12 cellular contexts compared by ENCODE assay signal in genomic region chr5:14146725-14147124, GRCh38. TPM values are rescaled to one million over a fixed set of nuclear protein-coding genes. Genes with fewer than 3 reads are reported as not detected.
A peak's percentile ranks its signal among the peaks of the same experiment; 100 is the strongest.
DNase-seq lines count a peak whose midpoint lies in the region; ATAC-seq, FAIRE-seq and TF ChIP-seq lines count a peak whose summit lies in the region.
"Had no signal": no experiment of that assay in that cellular context is flagged by ENCODE, and none has a peak within 500 bp of the region (broad histone marks: within the 10 kb centered on the region; RNA-seq: fewer than 3 reads in every experiment).

No MANE protein-coding gene starts in this region.

- ATAC-seq in HepG2 (no peak), right lobe of liver (no peak), aorta (ENCODE audit: low FRiP score) (no peak), GM18909 (IDR thresholded peaks at IDR 0.05; ENCODE audit: poor library complexity, unreplicated experiment) (no peak)
- no peak for ATAC-seq in stimulated activated naive CD8-positive, alpha-beta T cell treated with anti-CD3 and anti-CD28 coated beads, Interleukin-15, amount 100 ng/mL, for 72 hours
- ATAC-seq: HCT116 had no signal

- H3K4me1 ChIP-seq in HepG2 (ENCODE audit: insufficient read depth, low read length) = peaks cover 65% of the 10 kb centered on the region
- peaks cover 0 to 47% (median 21%) of the 10 kb centered on the region in 4 donors for H3K4me1 ChIP-seq in right lobe of liver
- peaks cover 18 to 56% of the 10 kb centered on the region in 2 donors for H3K4me1 ChIP-seq in muscle layer of duodenum (ENCODE audit: control insufficient read depth in 1 of 2, insufficient read depth in 2 of 2, low read length in 2 of 2)
- H3K4me1 ChIP-seq in aorta (ENCODE audit: control insufficient read depth in 1 of 2, insufficient read depth in 2 of 2, low read length in 2 of 2) = peaks cover 0 to 12% of the 10 kb centered on the region in 2 donors

- peak overlapping the region; percentile 13; the same call in 1 of the 2 replicates for H3K9ac ChIP-seq in HepG2 (ENCODE audit: insufficient read depth, low read depth, low read length)

- H3K27me3 ChIP-seq in HepG2 (ENCODE audit: control insufficient read depth in 1 of 2, insufficient read depth in 2 of 2, low read length in 2 of 2) = no peaks in the 10 kb centered on the region; a peak in 1 of 5 replicates
- no peaks in the 10 kb centered on the region for H3K27me3 ChIP-seq in right lobe of liver
- H3K27me3 ChIP-seq in muscle layer of duodenum (ENCODE audit: low read depth, low read length) = no peaks in the 10 kb centered on the region
- H3K27me3 ChIP-seq in aorta (ENCODE audit: control insufficient read depth in 1 of 2, insufficient read depth in 2 of 2, low read length in 1 of 2) = no peaks in the 10 kb centered on the region

- H3K4me3 ChIP-seq in HepG2 (replicated peaks in 1 of 3; ENCODE audit: insufficient read depth in 1 of 3, low read depth in 2 of 3, low read length in 3 of 3) (peak overlapping the region in 1 of 3 experiments; percentile 30; a peak in 2 of 6 replicates), right lobe of liver (no peak overlapping the region), muscle layer of duodenum (ENCODE audit: low read depth in 1 of 2, low read length in 2 of 2) (peak overlapping the region; percentile 78 to 91), aorta (ENCODE audit: low read length in 2 of 2) (no peak overlapping the region)

- no peak for TF ChIP-seq RAD21 in HepG2 (CRISPR knock-in tag; IDR thresholded peaks at IDR 0.05)

- TF ChIP-seq POLR2A in HepG2 (IDR thresholded peaks at IDR 0.05; ENCODE audit: insufficient read depth in 1 of 2, low read depth in 2 of 2, low read length in 2 of 2) (no peak), right lobe of liver (IDR thresholded peaks at IDR 0.05) (no peak)

- peaks cover 4% of the 10 kb centered on the region for H3K36me3 Mint-ChIP-seq in MCF 10A (ENCODE audit: insufficient read depth, unreplicated experiment)

- peak overlapping the region; percentile 90 for H3K4me2 ChIP-seq in HepG2 (ENCODE audit: low read depth, low read length)

- H3K4me3 Mint-ChIP-seq in MCF 10A (ENCODE audit: unreplicated experiment) = peak overlapping the region; percentile 89
- no peak overlapping the region for H3K4me3 Mint-ChIP-seq in stimulated activated naive CD8-positive, alpha-beta T cell treated with anti-CD3 and anti-CD28 coated beads, Interleukin-15, amount 100 ng/mL, for 72 hours

- peaks cover 58% of the 10 kb centered on the region for H4K20me1 ChIP-seq in HepG2 (ENCODE audit: insufficient read depth, low read length)

- intact Hi-C loops in HepG2 (cut with micrococcal nuclease; ENCODE audit: unreplicated experiment) = loop anchor here (5.0 to 10.0 kb wide), 2 partner anchors 36 to 518 kb away; partner anchors contain the start of gene OTULIN
- intact Hi-C loops in right lobe of liver (cut with DNase I) = no loop called here
- intact Hi-C loops in MCF 10A (cut with micrococcal nuclease) = no loop called here
- intact Hi-C loops in aorta (cut with DNase I) = no loop called here

- H3K36me3 ChIP-seq in HepG2 (replicated peaks in 1 of 2; ENCODE audit: control insufficient read depth in 1 of 2, insufficient read depth in 2 of 2, low read length in 2 of 2) = no peaks in the 10 kb centered on the region
- no peaks in the 10 kb centered on the region for H3K36me3 ChIP-seq in right lobe of liver
- H3K36me3 ChIP-seq in muscle layer of duodenum (ENCODE audit: control insufficient read depth in 1 of 2, insufficient read depth in 2 of 2, low read length in 2 of 2) = peaks cover 0 to 7% of the 10 kb centered on the region in 2 donors
- H3K36me3 ChIP-seq in aorta (ENCODE audit: control insufficient read depth in 1 of 2, insufficient read depth in 2 of 2, low read length in 1 of 2) = no peaks in the 10 kb centered on the region

- in situ Hi-C loops in HepG2 (cut with HindIII; ENCODE audit: extremely low pct_ligation_motif_present, low pct_unique_long_range_greater_than_20kb) = loop anchor here (10.0 kb wide), 1 partner anchor 118 kb away; no protein-coding TSS in a partner anchor

- WGBS in HepG2 (ENCODE audit: low lambda C conversion rate) = 61% methylated on average over 3 of the region's 3 CpGs
- WGBS in right lobe of liver (ENCODE audit: insufficient coverage, low coverage, low lambda C conversion rate, missing lambda C conversion rate) = 61% methylated on average over 3 of the region's 3 CpGs
- WGBS in aorta, 2 donors = 41 to 49% methylated on average over 3 of the region's 3 CpGs

- no peak overlapping the region for H2AFZ ChIP-seq in HepG2 (ENCODE audit: low read length)

- peaks cover 76% of the 10 kb centered on the region for H3K79me2 ChIP-seq in HepG2 (ENCODE audit: insufficient read depth, low read length)

- H3K4me1 Mint-ChIP-seq in MCF 10A (ENCODE audit: insufficient read depth, unreplicated experiment) = peaks cover 43% of the 10 kb centered on the region
- H3K4me1 Mint-ChIP-seq in stimulated activated naive CD8-positive, alpha-beta T cell treated with anti-CD3 and anti-CD28 coated beads, Interleukin-15, amount 100 ng/mL, for 72 hours = peaks cover 7% of the 10 kb centered on the region

- CTCF ChIA-PET in HepG2 (lab: Yijun Ruan, JAX; ENCODE audit: low intra/inter-chr PET ratio, low total read pairs) = no interaction called here
- CTCF ChIA-PET in MCF 10A (lab: Yijun Ruan, JAX) = interaction anchor here (0.5 to 1.7 kb wide), 5 partner anchors 10 to 124 kb away, joined by 3 to 9 read pairs (median 5); no protein-coding TSS in a partner anchor

- TF ChIP-seq CTCF in HepG2 (CRISPR knock-in tag; IDR thresholded peaks at IDR 0.05) (no peak), right lobe of liver (IDR thresholded peaks at IDR 0.05) (no peak), MCF 10A (IDR thresholded peaks at IDR 0.05; ENCODE audit: unreplicated experiment) (no peak)

- H3K27ac ChIP-seq in HepG2 (ENCODE audit: extremely low read length, insufficient read depth, low read length) (no peak overlapping the region), right lobe of liver (peak overlapping the region in 1 of 3 donors; percentile 18), muscle layer of duodenum (ENCODE audit: low read length) (peak overlapping the region; percentile 68), aorta (ENCODE audit: low read depth in 1 of 2, low read length in 2 of 2) (peak overlapping the region; percentile 2 to 7)

- no peaks in the 10 kb centered on the region for H3K9me3 ChIP-seq in HepG2 (ENCODE audit: low read length)
- no peaks in the 10 kb centered on the region for H3K9me3 ChIP-seq in right lobe of liver
- no peaks in the 10 kb centered on the region for H3K9me3 ChIP-seq in muscle layer of duodenum (ENCODE audit: control insufficient read depth in 1 of 2, low read length in 2 of 2)
- no peaks in the 10 kb centered on the region for H3K9me3 ChIP-seq in aorta (ENCODE audit: control insufficient read depth, low read length)

- H3K27ac Mint-ChIP-seq in MCF 10A (ENCODE audit: low read depth, unreplicated experiment) = peak overlapping the region; percentile 83
- no peak overlapping the region for H3K27ac Mint-ChIP-seq in stimulated activated naive CD8-positive, alpha-beta T cell treated with anti-CD3 and anti-CD28 coated beads, Interleukin-15, amount 100 ng/mL, for 72 hours

- BruUV-seq in HepG2 (replicated peaks; lab: Mats Ljungman, UMichigan) (no TSS peak), MCF 10A (replicated peaks; lab: Mats Ljungman, UMichigan) (no TSS peak)

- POLR2A ChIA-PET in HepG2 (lab: Yijun Ruan, JAX) = no interaction called here
- POLR2A ChIA-PET in MCF 10A (lab: Yijun Ruan, JAX) = interaction anchor here (1.6 to 10.4 kb wide), 6 partner anchors 10 to 121 kb away, joined by 8 to 128 read pairs (median 16); no protein-coding TSS in a partner anchor

- TF ChIP-seq EP300 in HepG2 (IDR thresholded peaks at IDR 0.05; ENCODE audit: low read depth in 2 of 2, low read length in 2 of 2) = no peak
- no peak for TF ChIP-seq EP300 in HepG2 (CRISPR knock-in tag; IDR thresholded peaks at IDR 0.05; ENCODE audit: borderline replicate concordance)

- H3K9me3 Mint-ChIP-seq in MCF 10A (ENCODE audit: unreplicated experiment) = no peaks in the 10 kb centered on the region
- H3K9me3 Mint-ChIP-seq in stimulated activated naive CD8-positive, alpha-beta T cell treated with anti-CD3 and anti-CD28 coated beads, Interleukin-15, amount 100 ng/mL, for 72 hours = no peaks in the 10 kb centered on the region

- H3K27me3 Mint-ChIP-seq in MCF 10A (ENCODE audit: insufficient read depth, unreplicated experiment) = no peaks in the 10 kb centered on the region
- peaks cover 80% of the 10 kb centered on the region for H3K27me3 Mint-ChIP-seq in stimulated activated naive CD8-positive, alpha-beta T cell treated with anti-CD3 and anti-CD28 coated beads, Interleukin-15, amount 100 ng/mL, for 72 hours

- no peak for DNase-seq in HepG2 (ENCODE audit: low spot score)
- no peak for DNase-seq in right lobe of liver
- DNase-seq in MCF 10A (ENCODE audit: unreplicated experiment) = no peak
- DNase-seq in aorta = no peak
- no peak for DNase-seq in stimulated activated naive CD8-positive, alpha-beta T cell treated with anti-CD3 and anti-CD28 coated beads, Interleukin-15, amount 100 ng/mL, for 72 hours
- DNase-seq in stimulated activated CD4-positive, alpha-beta T cell treated with anti-CD3 and anti-CD28 coated beads, Interleukin-12 subunit alpha, Interleukin-12 subunit beta, amount 100 ng/mL, for 4 hours = no peak
- DNase-seq: C1 segment of cervical spinal cord; stimulated activated CD4-positive, alpha-beta T cell treated with anti-CD3 and anti-CD28 coated beads, Interleukin-2, amount 100 ng/mL, for 48 hours had no signal

- FAIRE-seq in HepG2 (lab: Jason Lieb, UNC) = no peak
- FAIRE-seq: endometrium had no signal

RNA-seq across cellular contexts. Expression of gene TRIO, which starts 3.6 kb away (rescaled TPM):
- 40.1 and 45.2 TPM in 2 replicates for total RNA-seq in HepG2 (2016; rRNA removed; fragmentation: Illumina TruSeq; extraction: Trizol)
- 21.2 and 24.0 TPM in 2 replicates for total RNA-seq in HepG2 (2016; cell fraction: cytosol; rRNA removed; fragmentation: Illumina TruSeq; extraction: Trizol; ENCODE audit: low read depth)
- total RNA-seq in HepG2 (2016; cell fraction: insoluble cytoplasmic fraction; rRNA removed; fragmentation: Illumina TruSeq; extraction: Trizol) = 33.5 and 38.3 TPM in 2 replicates
- total RNA-seq in HepG2 (2016; cell fraction: membrane; rRNA removed; fragmentation: Illumina TruSeq; extraction: Trizol) = 21.6 and 23.8 TPM in 2 replicates
- total RNA-seq in HepG2 (2016; cell fraction: nucleus; rRNA removed; fragmentation: Illumina TruSeq; extraction: Trizol) = 110 and 124 TPM in 2 replicates
- polyA plus RNA-seq in HepG2 (2011; rRNA removed) = 45.9 and 54.9 TPM in 2 replicates
- polyA plus RNA-seq in HepG2 (2011; cell fraction: cytosol; rRNA removed) = 21.6 and 26.5 TPM in 2 replicates
- polyA plus RNA-seq in HepG2 (2011; cell fraction: nucleus; rRNA removed) = 164 and 205 TPM in 2 replicates
- polyA plus RNA-seq in HepG2 (2012) = 38.4 and 43.8 TPM in 2 replicates
- polyA plus RNA-seq in HepG2 (2016; cell fraction: cytosol; fragmentation: Illumina TruSeq; extraction: Trizol; ENCODE audit: low read depth) = 0.63 and 1.0 TPM in 2 replicates
- 11.0 and 18.7 TPM in 2 replicates for polyA plus RNA-seq in HepG2 (2016; cell fraction: insoluble cytoplasmic fraction; fragmentation: Illumina TruSeq; extraction: Trizol; ENCODE audit: low read depth)
- polyA plus RNA-seq in HepG2 (2016; cell fraction: membrane; fragmentation: Illumina TruSeq; extraction: Trizol; ENCODE audit: low read depth) = 2.1 and 2.3 TPM in 2 replicates
- polyA plus RNA-seq in HepG2 (2016; cell fraction: nucleus; fragmentation: Illumina TruSeq; extraction: Trizol; ENCODE audit: insufficient read depth, low read depth) = 112 and 131 TPM in 2 replicates
- polyA minus RNA-seq in HepG2 (2011; rRNA and poly(A)+ RNA removed; ENCODE audit: low replicate concordance) = 240 and 302 TPM in 2 replicates
- polyA minus RNA-seq in HepG2 (2011; cell fraction: cytosol; rRNA and poly(A)+ RNA removed) = 39.7 and 40.6 TPM in 2 replicates
- polyA minus RNA-seq in HepG2 (2011; cell fraction: nucleus; rRNA and poly(A)+ RNA removed) = 318 and 321 TPM in 2 replicates
- total RNA-seq in right lobe of liver = 10 to 100 TPM; 34.7 to 63.5 (median 50.2) TPM
- total RNA-seq in MCF 10A (2022) = 134 and 136 TPM in 2 replicates
- 100 to 1,000 TPM; 346 to 374 TPM for total RNA-seq in aorta
- polyA plus RNA-seq in aorta = 10 to 100 TPM; 22.0 to 36.7 TPM

Comparison
In these comparisons a context has a peak if more than half of its experiments do, and no peak if none do; other contexts are left out.
1. H3K4me3 ChIP-seq: peak in muscle layer of duodenum (2 of 2); none in right lobe of liver (0 of 3) and aorta (0 of 2).